Comparison of ENCODE assay signal across 13 cellular contexts in genomic region chr15:59994855-59995557, GRCh38. TPM values are rescaled to one million over a fixed set of nuclear protein-coding genes. Genes with fewer than 3 reads are reported as not detected.
DNase-seq lines count a peak whose midpoint lies in the region; ATAC-seq and TF ChIP-seq lines count a peak whose summit lies in the region.
"Had no signal": no experiment of that assay in that cellular context is flagged by ENCODE, and none has a peak within 500 bp of the region (broad histone marks: within the 10 kb centered on the region; RNA-seq: fewer than 3 reads in every experiment).

No MANE protein-coding gene starts in this region.

- no peak overlapping the region for H2AFZ ChIP-seq in Karpas-422 (ENCODE audit: low read length)

- no peaks in the 10 kb centered on the region for H3K9me3 Mint-ChIP-seq in stimulated activated naive CD8-positive, alpha-beta T cell treated with anti-CD3 and anti-CD28 coated beads, Interleukin-15, Interleukin-2, amounts not matched to agents 100 ng/mL and 50 ng/mL, for 24 hours
- H3K9me3 Mint-ChIP-seq in WTC11 = no peaks in the 10 kb centered on the region

- H3K4me1 Mint-ChIP-seq in stimulated activated naive CD8-positive, alpha-beta T cell treated with anti-CD3 and anti-CD28 coated beads, Interleukin-15, Interleukin-2, amounts not matched to agents 100 ng/mL and 50 ng/mL, for 24 hours (ENCODE audit: low read depth) = peaks cover 35% of the 10 kb centered on the region
- H3K4me1 Mint-ChIP-seq in WTC11 = peaks cover 81% of the 10 kb centered on the region

- H3K27me3 ChIP-seq in iPS-15b (ENCODE audit: control insufficient read depth, insufficient read depth, low read length) = peaks cover 52% of the 10 kb centered on the region
- H3K27me3 ChIP-seq in Karpas-422 (ENCODE audit: low read length) = no peaks in the 10 kb centered on the region

- H3K27ac Mint-ChIP-seq in stimulated activated naive CD8-positive, alpha-beta T cell treated with anti-CD3 and anti-CD28 coated beads, Interleukin-15, Interleukin-2, amounts not matched to agents 100 ng/mL and 50 ng/mL, for 24 hours = no peak overlapping the region
- peak overlapping the region; percentile 98 for H3K27ac Mint-ChIP-seq in WTC11

- DNase-seq in stimulated activated naive CD8-positive, alpha-beta T cell treated with anti-CD3 and anti-CD28 coated beads, Interleukin-15, Interleukin-2, amounts not matched to agents 100 U/mL and 50 U/mL, for 24 hours = no peak
- DNase-seq in WTC11 (ENCODE audit: low spot score) = peak; percentile 74
- no peak for DNase-seq in medulla oblongata (ENCODE audit: extremely low spot score)
- no peak for DNase-seq in NCI-H2171 treated with DMSO at 0.1 percent for 48 hours (lab: John Stamatoyannopoulos, UW)
- no peak for DNase-seq in Karpas-422
- DNase-seq in DMS 273 treated with DMSO at 0.1 percent for 48 hours (lab: John Stamatoyannopoulos, UW) = no peak
- DNase-seq: NCI-H1436, NCI-H748 treated with DMSO at 0.1 percent for 48 hours had no signal

- no peaks in the 10 kb centered on the region for H3K36me3 Mint-ChIP-seq in stimulated activated naive CD8-positive, alpha-beta T cell treated with anti-CD3 and anti-CD28 coated beads, Interleukin-15, Interleukin-2, amounts not matched to agents 100 ng/mL and 50 ng/mL, for 24 hours (ENCODE audit: low read depth)
- no peaks in the 10 kb centered on the region for H3K36me3 Mint-ChIP-seq in WTC11

- H4K20me1 ChIP-seq in Karpas-422 (ENCODE audit: insufficient read depth, low read depth, low read length) = no peaks in the 10 kb centered on the region

- H3K79me2 ChIP-seq in Karpas-422 (ENCODE audit: low read length) = no peaks in the 10 kb centered on the region

- H3K27ac ChIP-seq in Karpas-422 (ENCODE audit: low read length) = no peak overlapping the region
- H3K27ac ChIP-seq: BLaER1 treated with 17β-estradiol and CSF1 and Interleukin-3, amounts not matched to agents 10 nM and 100 nM had no signal

- peaks cover 24% of the 10 kb centered on the region for H3K4me1 ChIP-seq in iPS-15b (ENCODE audit: control insufficient read depth, insufficient read depth, low read length)
- no peaks in the 10 kb centered on the region for H3K4me1 ChIP-seq in Karpas-422 (ENCODE audit: low read length)

- no peak for ATAC-seq in stimulated activated naive CD8-positive, alpha-beta T cell treated with anti-CD3 and anti-CD28 coated beads, Interleukin-15, Interleukin-2, amounts not matched to agents 100 U/mL and 50 U/mL, for 24 hours
- peak; percentile 14 for ATAC-seq in WTC11

- H3K4me3 Mint-ChIP-seq in stimulated activated naive CD8-positive, alpha-beta T cell treated with anti-CD3 and anti-CD28 coated beads, Interleukin-15, Interleukin-2, amounts not matched to agents 100 ng/mL and 50 ng/mL, for 24 hours = peak overlapping the region; percentile 28
- H3K4me3 Mint-ChIP-seq in WTC11 = peak overlapping the region; percentile 87

- H3K36me3 ChIP-seq in iPS-15b (ENCODE audit: control insufficient read depth, insufficient read depth, low read length) (no peaks in the 10 kb centered on the region), Karpas-422 (ENCODE audit: insufficient read depth, low read length) (no peaks in the 10 kb centered on the region)
- H3K36me3 ChIP-seq: BLaER1 treated with 17β-estradiol and CSF1 and Interleukin-3, amounts not matched to agents 10 nM and 100 nM had no signal

- no peaks in the 10 kb centered on the region for H3K9me2 ChIP-seq in Karpas-422 (replicated peaks; ENCODE audit: insufficient read depth, low read length)

- POLR2A ChIA-PET in WTC11 (lab: Charles Lee) = interaction anchor here (0.6 to 3.9 kb wide), 3 partner anchors 9 to 189 kb away, joined by 3 to 30 read pairs (median 5); partner anchors contain the start of gene FOXB1

- H3K9ac ChIP-seq in iPS-15b (ENCODE audit: low read depth, low read length) (peak overlapping the region; percentile 39), Karpas-422 (ENCODE audit: low read length) (no peak overlapping the region)
- H3K9ac ChIP-seq: BLaER1 treated with 17β-estradiol and CSF1 and Interleukin-3, amounts not matched to agents 10 nM and 100 nM had no signal

- CTCF ChIA-PET in WTC11 (lab: Charles Lee) = interaction anchor here (0.8 to 7.4 kb wide), 27 partner anchors 9 to 332 kb away, joined by 3 to 119 read pairs (median 6); partner anchors contain the start of gene FOXB1

- H3K4me3 ChIP-seq in iPS-15b (ENCODE audit: low read depth, low read length) (peak overlapping the region; percentile 47), Karpas-422 (ENCODE audit: low read length) (no peak overlapping the region)

- no peak overlapping the region for H3K4me2 ChIP-seq in Karpas-422 (ENCODE audit: low read depth, low read length, poor library complexity, severe bottlenecking)
- H3K4me2 ChIP-seq: BLaER1 treated with 17β-estradiol and CSF1 and Interleukin-3, amounts not matched to agents 10 nM and 100 nM had no signal

- H3K9me3 ChIP-seq in iPS-15b (ENCODE audit: control insufficient read depth, insufficient read depth, low read length) = no peaks in the 10 kb centered on the region
- H3K9me3 ChIP-seq in Karpas-422 (ENCODE audit: low read length) = no peaks in the 10 kb centered on the region

- no peak for TF ChIP-seq CTCF in WTC11 (IDR thresholded peaks at IDR 0.05)

- peaks cover 86% of the 10 kb centered on the region for H3K27me3 Mint-ChIP-seq in stimulated activated naive CD8-positive, alpha-beta T cell treated with anti-CD3 and anti-CD28 coated beads, Interleukin-15, Interleukin-2, amounts not matched to agents 100 ng/mL and 50 ng/mL, for 24 hours
- H3K27me3 Mint-ChIP-seq in WTC11 (ENCODE audit: low read depth) = no peaks in the 10 kb centered on the region; the same call in 1 of the 2 replicates

TF ChIP-seq in WTC11, 78 proteins besides CTCF, POLR2A, EP300 and RAD21 (continues in another document):
- TF ChIP-seq SMAD3 (CRISPR knock-in tag; IDR thresholded peaks at IDR 0.05; ENCODE audit: borderline replicate concordance) (no peak), FOXP1 (CRISPR knock-in tag; IDR thresholded peaks at IDR 0.05; ENCODE audit: borderline replicate concordance) (no peak), ATF2 (CRISPR knock-in tag; IDR thresholded peaks at IDR 0.05; ENCODE audit: borderline replicate concordance, low read depth) (no peak), TEAD1 (CRISPR knock-in tag; IDR thresholded peaks at IDR 0.05) (no peak), HMGXB4 (CRISPR knock-in tag; IDR thresholded peaks at IDR 0.05) (no peak), ZNF219 (CRISPR knock-in tag; IDR thresholded peaks at IDR 0.05; ENCODE audit: borderline replicate concordance) (no peak), FOXK1 (CRISPR knock-in tag; IDR thresholded peaks at IDR 0.05) (0 out of 2 replicates have a peak, but pooled peaks have one; percentile 26), MXD4 (CRISPR knock-in tag; IDR thresholded peaks at IDR 0.05; ENCODE audit: borderline replicate concordance) (no peak), STAT6 (CRISPR knock-in tag; conservative IDR thresholded peaks at IDR 0.05; ENCODE audit: low read depth) (no peak), NFE2L1 (CRISPR knock-in tag; IDR thresholded peaks at IDR 0.05) (no peak)

RNA-seq across cellular contexts. Expression of gene FOXB1, which starts 9.1 kb away (rescaled TPM):
- total RNA-seq in WTC11 (2021) = 10.8 to 15.0 TPM (median 13.7 TPM) in 3 replicates
- total RNA-seq in Karpas-422 (2014; rRNA removed; shearing (Covaris generic); ENCODE audit: low replicate concordance) = not detected in 2 replicates
- total RNA-seq: skeletal muscle tissue, temporal lobe had no signal

Comparison
In these comparisons a context has a peak if more than half of its experiments do, and no peak if none do; other contexts are left out.
1. RNA of gene FOXB1, which starts 9.1 kb away (total RNA-seq): 10.8 to 15.0 TPM in WTC11; not detected in Karpas-422; every median in the first group is over 10 times any median in the second.